In genomic region chr14:102493096-102493495, GRCh38 we compare ENCODE assay signal across 20 cellular contexts. TPM values are rescaled to one million over a fixed set of nuclear protein-coding genes. Genes with fewer than 3 reads are reported as not detected.
DNase-seq lines count a peak whose midpoint lies in the region; ATAC-seq and TF ChIP-seq lines count a peak whose summit lies in the region.
"Had no signal": no experiment of that assay in that cellular context is flagged by ENCODE, and none has a peak within 500 bp of the region (broad histone marks: within the 10 kb centered on the region; RNA-seq: fewer than 3 reads in every experiment).

No MANE protein-coding gene starts in this region.

- H3K36me3 Mint-ChIP-seq in Calu3 (ENCODE audit: insufficient read depth, unreplicated experiment) (no peaks in the 10 kb centered on the region), progenitor cell of endocrine pancreas (ENCODE audit: insufficient read depth) (no peaks in the 10 kb centered on the region)

- peaks cover 4 to 11% of the 10 kb centered on the region in 2 donors for H3K36me3 ChIP-seq in neuronal stem cell (replicated peaks in 1 of 2; ENCODE audit: control insufficient read depth in 2 of 2, insufficient read depth in 2 of 2, low read length in 2 of 2)
- H3K36me3 ChIP-seq in testis (ENCODE audit: low read depth, missing control alignments), result no peaks in the 10 kb centered on the region

- H2AK5ac ChIP-seq in neuronal stem cell (ENCODE audit: low read depth, low read length), result no peak overlapping the region

- H3K4me1 ChIP-seq in neuronal stem cell (ENCODE audit: control insufficient read depth in 2 of 2, insufficient read depth in 1 of 2, low read depth in 1 of 2, low read length in 2 of 2) (no peaks in the 10 kb centered on the region), testis (peaks cover 14% of the 10 kb centered on the region)
- H3K4me1 ChIP-seq: Peyer's patch had no signal

- H3K79me1 ChIP-seq in neuronal stem cell (ENCODE audit: low read depth, low read length), result peaks cover 3% of the 10 kb centered on the region

- no peak overlapping the region for H2BK15ac ChIP-seq in neuronal stem cell (ENCODE audit: low read length)

- no peak overlapping the region for H4K91ac ChIP-seq in neuronal stem cell (ENCODE audit: low read depth, low read length, poor library complexity)

- intact Hi-C loops in cardiac septum (cut with DNase I) (no loop called here), left cardiac atrium (cut with DNase I) (no loop called here), testis (cut with DNase I; ENCODE audit: low total_unique reads) (no loop called here), Calu3 (cut with micrococcal nuclease; ENCODE audit: unreplicated experiment) (no loop called here)

- peak overlapping the region; percentile 66 for H2BK5ac ChIP-seq in neuronal stem cell (ENCODE audit: low read length)

- CTCF ChIA-PET in Calu3 (lab: Charles Lee), result interaction anchor here (0.7 kb wide), 2 partner anchors 15 to 17 kb away, joined by 3 to 4 read pairs; no protein-coding TSS in a partner anchor

- no TSS peak for BruUV-seq in Calu3 (replicated peaks; lab: Mats Ljungman, UMichigan)

- H3K4ac ChIP-seq in neuronal stem cell (ENCODE audit: low read length), result no peak overlapping the region

- no peak overlapping the region for H3K18ac ChIP-seq in neuronal stem cell (ENCODE audit: low read length)

- no peak overlapping the region for H2BK120ac ChIP-seq in neuronal stem cell (ENCODE audit: low read depth, low read length)

- H3K9ac ChIP-seq in neuronal stem cell (ENCODE audit: low read depth, low read length, poor library complexity), result no peak overlapping the region

- H3K27me3 Mint-ChIP-seq in Calu3 (ENCODE audit: unreplicated experiment), result no peaks in the 10 kb centered on the region
- no peaks in the 10 kb centered on the region for H3K27me3 Mint-ChIP-seq in progenitor cell of endocrine pancreas

- no peaks in the 10 kb centered on the region for H3K27me3 ChIP-seq in neuronal stem cell (ENCODE audit: control insufficient read depth in 3 of 3, insufficient read depth in 3 of 3, low read depth in 1 of 3, low read length in 3 of 3)
- no peaks in the 10 kb centered on the region for H3K27me3 ChIP-seq in testis
- H3K27me3 ChIP-seq: Peyer's patch had no signal

- no peaks in the 10 kb centered on the region for H3K4me1 Mint-ChIP-seq in Calu3 (ENCODE audit: low read depth, unreplicated experiment)
- no peaks in the 10 kb centered on the region for H3K4me1 Mint-ChIP-seq in progenitor cell of endocrine pancreas (ENCODE audit: low read depth)

- no peak for TF ChIP-seq POLR2A in testis (IDR thresholded peaks at IDR 0.05)

- ATAC-seq in left cardiac atrium (no peak), HG02840 (IDR thresholded peaks at IDR 0.05; ENCODE audit: low FRiP score, unreplicated experiment) (no peak)
- ATAC-seq: CD8-positive, alpha-beta T cell; HCT116 had no signal

- H3K9me3 Mint-ChIP-seq in Calu3 (ENCODE audit: low read depth, unreplicated experiment) (no peaks in the 10 kb centered on the region), progenitor cell of endocrine pancreas (ENCODE audit: low read depth) (no peaks in the 10 kb centered on the region)
- H3K9me3 Mint-ChIP-seq: CD8-positive, alpha-beta T cell had no signal

- DNase-seq in cardiac septum (ENCODE audit: low spot score) (peak; percentile 47), left cardiac atrium (no peak), epidermal melanocyte (ENCODE audit: insufficient read length, low spot score) (peak; percentile 3), neuronal stem cell (ENCODE audit: low spot score) (no peak), testis (peak; percentile 56), Calu3 (no peak), progenitor cell of endocrine pancreas (ENCODE audit: low spot score, unreplicated experiment) (no peak)
- DNase-seq: AML-193; CD8-positive, alpha-beta T cell; EL; GF-D8; IMR-90; NCI-H1694 treated with DMSO at 0.1 percent for 48 hours; NCI-H2081 treated with DMSO at 0.1 percent for 48 hours; NCI-H2171 treated with DMSO at 0.1 percent for 48 hours; NCI-H446; NCI-H526 had no signal

- H3K27ac Mint-ChIP-seq in Calu3 (ENCODE audit: unreplicated experiment), result no peak overlapping the region
- no peak overlapping the region for H3K27ac Mint-ChIP-seq in progenitor cell of endocrine pancreas
- H3K27ac Mint-ChIP-seq: CD8-positive, alpha-beta T cell had no signal

- no peak overlapping the region for H3K27ac ChIP-seq in neuronal stem cell (replicated peaks; ENCODE audit: low read length)
- H3K27ac ChIP-seq in testis, result peak overlapping the region in 1 of 2 donors; percentile 7
- H3K27ac ChIP-seq: Peyer's patch had no signal

- H2AFZ ChIP-seq in neuronal stem cell (ENCODE audit: low read length), result no peak overlapping the region

- no peak overlapping the region for H3K4me2 ChIP-seq in neuronal stem cell (ENCODE audit: insufficient read depth, low read length, poor library complexity, severe bottlenecking)

- no peak overlapping the region for H3K23ac ChIP-seq in neuronal stem cell (ENCODE audit: low read depth, low read length, poor library complexity)

- H3K4me3 ChIP-seq in neuronal stem cell (ENCODE audit: low read length in 2 of 2) (peak overlapping the region in 1 of 2 donors; percentile 43), testis (no peak overlapping the region)
- H3K4me3 ChIP-seq: Peyer's patch had no signal

- H3K9me3 ChIP-seq in neuronal stem cell (replicated peaks in 1 of 2; ENCODE audit: control insufficient read depth in 2 of 2, insufficient read depth in 1 of 2, low read depth in 1 of 2, low read length in 2 of 2) (no peaks in the 10 kb centered on the region), testis (no peaks in the 10 kb centered on the region)
- H3K9me3 ChIP-seq: Peyer's patch had no signal

- H3K14ac ChIP-seq in neuronal stem cell (ENCODE audit: low read length), result no peak overlapping the region

- TF ChIP-seq CTCF in testis (IDR thresholded peaks at IDR 0.05) (no peak), Calu3 (IDR thresholded peaks at IDR 0.05; ENCODE audit: unreplicated experiment) (no peak), progenitor cell of endocrine pancreas (IDR thresholded peaks at IDR 0.05; ENCODE audit: unreplicated experiment) (no peak)

- no peak overlapping the region for H2BK12ac ChIP-seq in neuronal stem cell (ENCODE audit: low read length)

- H4K8ac ChIP-seq in neuronal stem cell (ENCODE audit: low read depth, low read length), result no peak overlapping the region

- H3K4me3 Mint-ChIP-seq in Calu3 (ENCODE audit: low read depth, unreplicated experiment) (no peak overlapping the region), progenitor cell of endocrine pancreas (ENCODE audit: low read depth) (no peak overlapping the region)
- H3K4me3 Mint-ChIP-seq: CD8-positive, alpha-beta T cell had no signal

- WGBS in neuronal stem cell (ENCODE audit: extremely low coverage in 2 of 2, insufficient read length in 2 of 2, insufficient replicate concordance in 1 of 2), 2 donors, result no CpG with 5 or more reads among the region's 15 CpGs
- WGBS in testis, 2 donors, result 57 to 87% methylated on average over 10 to 15 of the region's 15 CpGs

RNA-seq across cellular contexts. Expression of gene ANKRD9, which starts 16.5 kb away (rescaled TPM):
- 137 TPM for total RNA-seq in cardiac septum
- 100 to 1,000 TPM in 1 of 2 donors, 10 to 100 TPM in 1; 97.0 to 160 TPM for total RNA-seq in left cardiac atrium
- polyA plus RNA-seq in neuronal stem cell (2013, experiment 1 of 2), result 21.5 TPM
- polyA plus RNA-seq in neuronal stem cell (2013, experiment 2 of 2), result 21.0 TPM
- total RNA-seq in testis, result 100 to 1,000 TPM in 1 of 2 donors, 10 to 100 TPM in 1; 88.7 to 153 TPM
- polyA plus RNA-seq in testis (ENCODE audit: insufficient read depth, low read depth, low replicate concordance), result 21.0 TPM
- total RNA-seq in Calu3 (2022), result 23.3 and 23.8 TPM in 2 replicates
- 24.5 and 26.5 TPM in 2 replicates for total RNA-seq in progenitor cell of endocrine pancreas

Comparison
In these comparisons a context has a peak if more than half of its experiments do, and no peak if none do; other contexts are left out.
1. DNase-seq: peak in cardiac septum (single experiment), epidermal melanocyte (single experiment) and testis (single experiment); none in left cardiac atrium (single experiment), neuronal stem cell (single experiment), Calu3 (single experiment) and progenitor cell of endocrine pancreas (single experiment).